9 cellular contexts compared by ENCODE assay signal in the genomic region with DNA sequence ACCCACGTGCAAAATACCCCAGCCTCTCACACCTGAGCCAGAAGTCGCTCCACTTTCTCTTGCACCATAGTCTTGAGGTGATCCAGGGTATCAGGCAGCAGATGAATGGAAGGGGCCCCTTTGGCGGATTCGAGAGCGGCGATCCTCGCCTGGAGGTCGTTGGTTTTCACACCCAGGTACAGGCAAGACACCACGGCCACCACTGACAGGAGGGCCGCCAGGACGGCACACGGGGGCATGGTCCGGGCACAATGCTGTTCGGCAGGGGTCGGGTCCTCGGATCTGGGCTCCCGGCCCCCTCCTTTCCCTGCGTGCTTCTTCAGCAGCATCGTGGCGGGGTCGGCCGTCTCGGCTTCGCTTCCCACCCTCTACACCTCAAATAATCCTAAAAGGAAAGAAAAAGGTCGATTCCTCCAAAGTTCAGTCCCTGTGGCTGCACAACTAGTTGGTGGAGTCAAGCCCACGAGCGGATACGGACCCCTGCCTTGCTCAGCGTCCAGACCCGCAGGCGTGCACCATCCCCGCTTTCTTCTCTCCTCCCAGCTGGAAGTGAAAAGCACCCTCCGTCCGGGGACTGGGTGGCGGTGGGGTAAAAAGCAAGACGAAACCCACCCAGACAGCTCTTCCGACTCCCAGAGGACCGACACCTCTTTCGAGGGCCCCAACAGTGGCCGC. TPM values are rescaled to one million over a fixed set of nuclear protein-coding genes. Genes with fewer than 3 reads are reported as not detected.
DNase-seq lines count a peak whose midpoint lies in the region; ATAC-seq and TF ChIP-seq lines count a peak whose summit lies in the region.
"Had no signal": no experiment of that assay in that cellular context is flagged by ENCODE, and none has a peak within 500 bp of the region (broad histone marks: within the 10 kb centered on the region; RNA-seq: fewer than 3 reads in every experiment).

No MANE protein-coding gene starts in this region.

- H3K4me3 ChIP-seq in GM06990 (replicated peaks; ENCODE audit: low read depth, low read length), result no peak overlapping the region
- H3K4me3 ChIP-seq in gastroesophageal sphincter, result peak overlapping the region; percentile 19 to 60

- H3K27me3 ChIP-seq in GM06990 (replicated peaks; ENCODE audit: control insufficient read depth, insufficient read depth, low read length) (no peaks in the 10 kb centered on the region; the same call in none of the 2 replicates), gastroesophageal sphincter (peaks cover 55% of the 10 kb centered on the region)

- 0 to 14% methylated on average over 1 of the region's 40 CpGs for WGBS in gastroesophageal sphincter (ENCODE audit: low coverage in 1 of 2), 2 donors

- H3K27ac ChIP-seq in gastroesophageal sphincter, result peak overlapping the region in 1 of 4 donors; percentile 12

- POLR2A ChIA-PET in WTC11 (lab: Charles Lee), result no interaction called here

- peaks cover 0 to 20% (median 5%) of the 10 kb centered on the region in 3 donors for H3K4me1 ChIP-seq in gastroesophageal sphincter

- intact Hi-C loops in posterior vena cava (cut with DNase I), result no loop called here

- no peaks in the 10 kb centered on the region for H3K9me3 ChIP-seq in gastroesophageal sphincter

- no peak for TF ChIP-seq POLR2A in gastroesophageal sphincter (IDR thresholded peaks at IDR 0.05)

- no peak overlapping the region for H3K27ac Mint-ChIP-seq in WTC11
- H3K27ac Mint-ChIP-seq: HFFc6 had no signal

- no peaks in the 10 kb centered on the region for H3K36me3 Mint-ChIP-seq in WTC11

- H3K4me1 Mint-ChIP-seq in WTC11, result peaks cover 16% of the 10 kb centered on the region

- CTCF ChIA-PET in WTC11 (lab: Charles Lee), result interaction anchor here (1.6 kb wide), 1 partner anchor 8 kb away, joined by 16 read pairs; no protein-coding TSS in a partner anchor

- H3K27me3 Mint-ChIP-seq in WTC11 (ENCODE audit: low read depth), result peaks cover 43% of the 10 kb centered on the region

- H3K9me3 Mint-ChIP-seq in WTC11, result no peaks in the 10 kb centered on the region

- H3K4me3 Mint-ChIP-seq in WTC11, result peak overlapping the region; percentile 70
- H3K4me3 Mint-ChIP-seq: HFFc6 had no signal

- DNase-seq in GM06990 (ENCODE audit: extremely low read depth, insufficient read length) (peak; percentile 6), WTC11 (ENCODE audit: low spot score) (peak; percentile 19), posterior vena cava (ENCODE audit: low spot score) (peak; percentile 62), mesenteric fat pad (ENCODE audit: low spot score) (no peak), HCEC 1CT (no peak)
- DNase-seq: HFFc6 had no signal

- ATAC-seq in WTC11 (no peak), gastroesophageal sphincter (peak; percentile 32), GM21447 (IDR thresholded peaks at IDR 0.05; ENCODE audit: unreplicated experiment) (no peak), GM18511 (IDR thresholded peaks at IDR 0.05; ENCODE audit: unreplicated experiment) (no peak)

- TF ChIP-seq CTCF in GM06990 (IDR thresholded peaks at IDR 0.05; ENCODE audit: insufficient read depth, low read length, poor library complexity, severe bottlenecking) (no peak), WTC11 (IDR thresholded peaks at IDR 0.05) (no peak), gastroesophageal sphincter (IDR thresholded peaks at IDR 0.05) (no peak)

- TF ChIP-seq EP300 in gastroesophageal sphincter (IDR thresholded peaks at IDR 0.05), result no peak

- no peaks in the 10 kb centered on the region for H3K36me3 ChIP-seq in GM06990 (ENCODE audit: control insufficient read depth, insufficient read depth, low read length)
- no peaks in the 10 kb centered on the region for H3K36me3 ChIP-seq in gastroesophageal sphincter

TF ChIP-seq in WTC11, 78 proteins besides CTCF, POLR2A, EP300 and RAD21 (continues in another document):
- TF ChIP-seq TP53 (CRISPR knock-in tag; IDR thresholded peaks at IDR 0.05) (no peak), MAX (CRISPR knock-in tag; IDR thresholded peaks at IDR 0.05) (peak; percentile 66), ETV6 (CRISPR knock-in tag; IDR thresholded peaks at IDR 0.05) (no peak), ZNF219 (CRISPR knock-in tag; IDR thresholded peaks at IDR 0.05; ENCODE audit: borderline replicate concordance) (0 out of 2 replicates have a peak, but pooled peaks have one; percentile 28), SP1 (CRISPR knock-in tag; conservative IDR thresholded peaks at IDR 0.05) (no peak), CREB1 (CRISPR knock-in tag; IDR thresholded peaks at IDR 0.05) (0 out of 2 replicates have a peak, but pooled peaks have one; percentile 30), ZNF232 (CRISPR knock-in tag; IDR thresholded peaks at IDR 0.05) (no peak), RELA (CRISPR knock-in tag; IDR thresholded peaks at IDR 0.05; ENCODE audit: borderline replicate concordance) (no peak)
- TF ChIP-seq, protein P1, sequence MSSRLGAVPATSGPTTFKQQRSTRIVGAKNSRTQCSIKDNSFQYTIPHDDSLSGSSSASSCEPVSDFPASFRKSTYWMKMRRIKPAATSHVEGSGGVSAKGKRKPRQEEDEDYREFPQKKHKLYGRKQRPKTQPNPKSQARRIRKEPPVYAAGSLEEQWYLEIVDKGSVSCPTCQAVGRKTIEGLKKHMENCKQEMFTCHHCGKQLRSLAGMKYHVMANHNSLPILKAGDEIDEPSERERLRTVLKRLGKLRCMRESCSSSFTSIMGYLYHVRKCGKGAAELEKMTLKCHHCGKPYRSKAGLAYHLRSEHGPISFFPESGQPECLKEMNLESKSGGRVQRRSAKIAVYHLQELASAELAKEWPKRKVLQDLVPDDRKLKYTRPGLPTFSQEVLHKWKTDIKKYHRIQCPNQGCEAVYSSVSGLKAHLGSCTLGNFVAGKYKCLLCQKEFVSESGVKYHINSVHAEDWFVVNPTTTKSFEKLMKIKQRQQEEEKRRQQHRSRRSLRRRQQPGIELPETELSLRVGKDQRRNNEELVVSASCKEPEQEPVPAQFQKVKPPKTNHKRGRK (CRISPR knock-in tag; IDR thresholded peaks at IDR 0.05; ENCODE audit: borderline replicate concordance), result no peak
- TF ChIP-seq, protein P2, sequence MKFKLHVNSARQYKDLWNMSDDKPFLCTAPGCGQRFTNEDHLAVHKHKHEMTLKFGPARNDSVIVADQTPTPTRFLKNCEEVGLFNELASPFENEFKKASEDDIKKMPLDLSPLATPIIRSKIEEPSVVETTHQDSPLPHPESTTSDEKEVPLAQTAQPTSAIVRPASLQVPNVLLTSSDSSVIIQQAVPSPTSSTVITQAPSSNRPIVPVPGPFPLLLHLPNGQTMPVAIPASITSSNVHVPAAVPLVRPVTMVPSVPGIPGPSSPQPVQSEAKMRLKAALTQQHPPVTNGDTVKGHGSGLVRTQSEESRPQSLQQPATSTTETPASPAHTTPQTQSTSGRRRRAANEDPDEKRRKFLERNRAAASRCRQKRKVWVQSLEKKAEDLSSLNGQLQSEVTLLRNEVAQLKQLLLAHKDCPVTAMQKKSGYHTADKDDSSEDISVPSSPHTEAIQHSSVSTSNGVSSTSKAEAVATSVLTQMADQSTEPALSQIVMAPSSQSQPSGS (CRISPR knock-in tag; IDR thresholded peaks at IDR 0.05; ENCODE audit: borderline replicate concordance, low read depth), result no peak
- TF ChIP-seq, protein P3, sequence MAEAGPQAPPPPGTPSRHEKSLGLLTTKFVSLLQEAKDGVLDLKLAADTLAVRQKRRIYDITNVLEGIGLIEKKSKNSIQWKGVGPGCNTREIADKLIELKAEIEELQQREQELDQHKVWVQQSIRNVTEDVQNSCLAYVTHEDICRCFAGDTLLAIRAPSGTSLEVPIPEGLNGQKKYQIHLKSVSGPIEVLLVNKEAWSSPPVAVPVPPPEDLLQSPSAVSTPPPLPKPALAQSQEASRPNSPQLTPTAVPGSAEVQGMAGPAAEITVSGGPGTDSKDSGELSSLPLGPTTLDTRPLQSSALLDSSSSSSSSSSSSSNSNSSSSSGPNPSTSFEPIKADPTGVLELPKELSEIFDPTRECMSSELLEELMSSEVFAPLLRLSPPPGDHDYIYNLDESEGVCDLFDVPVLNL (CRISPR knock-in tag; IDR thresholded peaks at IDR 0.05; ENCODE audit: borderline replicate concordance, low read depth), result no peak
- TF ChIP-seq, protein P4, sequence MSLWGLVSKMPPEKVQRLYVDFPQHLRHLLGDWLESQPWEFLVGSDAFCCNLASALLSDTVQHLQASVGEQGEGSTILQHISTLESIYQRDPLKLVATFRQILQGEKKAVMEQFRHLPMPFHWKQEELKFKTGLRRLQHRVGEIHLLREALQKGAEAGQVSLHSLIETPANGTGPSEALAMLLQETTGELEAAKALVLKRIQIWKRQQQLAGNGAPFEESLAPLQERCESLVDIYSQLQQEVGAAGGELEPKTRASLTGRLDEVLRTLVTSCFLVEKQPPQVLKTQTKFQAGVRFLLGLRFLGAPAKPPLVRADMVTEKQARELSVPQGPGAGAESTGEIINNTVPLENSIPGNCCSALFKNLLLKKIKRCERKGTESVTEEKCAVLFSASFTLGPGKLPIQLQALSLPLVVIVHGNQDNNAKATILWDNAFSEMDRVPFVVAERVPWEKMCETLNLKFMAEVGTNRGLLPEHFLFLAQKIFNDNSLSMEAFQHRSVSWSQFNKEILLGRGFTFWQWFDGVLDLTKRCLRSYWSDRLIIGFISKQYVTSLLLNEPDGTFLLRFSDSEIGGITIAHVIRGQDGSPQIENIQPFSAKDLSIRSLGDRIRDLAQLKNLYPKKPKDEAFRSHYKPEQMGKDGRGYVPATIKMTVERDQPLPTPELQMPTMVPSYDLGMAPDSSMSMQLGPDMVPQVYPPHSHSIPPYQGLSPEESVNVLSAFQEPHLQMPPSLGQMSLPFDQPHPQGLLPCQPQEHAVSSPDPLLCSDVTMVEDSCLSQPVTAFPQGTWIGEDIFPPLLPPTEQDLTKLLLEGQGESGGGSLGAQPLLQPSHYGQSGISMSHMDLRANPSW (CRISPR knock-in tag; conservative IDR thresholded peaks at IDR 0.05; ENCODE audit: low read depth), result no peak

RNA-seq across cellular contexts. Expression of gene COL25A1, which starts 0.6 kb away (rescaled TPM):
- 6.6 to 9.3 TPM (median 8.0 TPM) in 3 replicates for total RNA-seq in WTC11 (2021)
- 1 to 10 TPM in 2 of 4 donors, under 1 TPM in 2; 0.40 to 1.8 (median 1.0) TPM for total RNA-seq in gastroesophageal sphincter
- total RNA-seq in posterior vena cava, result 1 to 10 TPM; 1.0 to 1.1 TPM
- 6.6 TPM for total RNA-seq in mesenteric fat pad
- total RNA-seq: HFFc6 had no signal

Comparison
In these comparisons a context has a peak if more than half of its experiments do, and no peak if none do; other contexts are left out.
1. DNase-seq: peak in GM06990 (single experiment), WTC11 (single experiment) and posterior vena cava (single experiment); none in mesenteric fat pad (single experiment) and HCEC 1CT (single experiment).